17 cellular contexts compared by ENCODE assay signal in the genomic region with DNA sequence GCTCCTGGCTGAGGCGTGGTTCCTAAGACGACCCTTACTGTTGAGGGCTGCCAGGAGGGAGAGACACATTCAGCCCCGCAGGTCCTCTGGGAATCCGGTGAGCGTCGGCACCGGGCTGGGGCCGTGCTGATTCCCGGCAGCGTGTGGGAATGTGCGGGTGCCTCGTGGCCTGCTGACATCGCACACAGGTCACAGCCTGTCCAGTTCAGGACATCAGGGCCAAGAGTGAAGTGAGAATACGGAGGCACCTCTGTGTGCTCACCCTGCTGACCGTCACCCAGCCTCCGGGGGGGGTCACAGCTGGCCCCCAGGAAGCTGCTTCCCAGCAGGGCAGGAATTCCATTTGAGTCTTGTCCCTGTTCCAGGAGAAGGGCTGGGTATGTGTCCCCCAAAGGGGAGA. TPM values are rescaled to one million over a fixed set of nuclear protein-coding genes. Genes with fewer than 3 reads are reported as not detected.
DNase-seq lines count a peak whose midpoint lies in the region; ATAC-seq, FAIRE-seq and TF ChIP-seq lines count a peak whose summit lies in the region.
"Had no signal": no experiment of that assay in that cellular context is flagged by ENCODE, and none has a peak within 500 bp of the region (broad histone marks: within the 10 kb centered on the region; RNA-seq: fewer than 3 reads in every experiment).

No MANE protein-coding gene starts in this region.

- H3K4me3 ChIP-seq in BLaER1, result no peak overlapping the region
- no peak overlapping the region for H3K4me3 ChIP-seq in GM12878
- no peak overlapping the region for H3K4me3 ChIP-seq in psoas muscle
- H3K4me3 ChIP-seq: A549, K562 had no signal

- POLR2A ChIA-PET in GM12878 (lab: Charles Lee), result interaction anchor here (1.4 kb wide), 1 partner anchor 104 kb away, joined by 8 read pairs; no protein-coding TSS in a partner anchor

- no peak for DNase-seq in GM12878 (ENCODE audit: low read depth, low spot score)
- DNase-seq in islet precursor cell, result peak; percentile 32
- no peak for DNase-seq in psoas muscle
- DNase-seq in NCI-H526 (lab: John Stamatoyannopoulos, UW), result no peak
- no peak for DNase-seq in GDM1 (lab: John Stamatoyannopoulos, UW)
- DNase-seq in activated CD4-positive, alpha-beta T cell treated with anti-CD3 and anti-CD28 coated beads, Interleukin-2, amount 50 U/mL, for 4 hours, result no peak
- DNase-seq: activated CD4-positive, alpha-beta T cell treated with anti-CD3 and anti-CD28 coated beads, Interleukin-2, amount 50 U/mL, for 48 hours; activated gamma-delta T cell treated with Interleukin-2 at 50 U/mL for 16 hours; NCI-H2081 treated with DMSO at 0.1 percent for 48 hours had no signal

- RAD21 ChIA-PET in GM12878 (lab: Charles Lee; ENCODE audit: unreplicated experiment), result interaction anchor here (1.0 to 4.4 kb wide), 5 partner anchors 28 to 137 kb away, joined by 4 to 47 read pairs (median 17); no protein-coding TSS in a partner anchor

- CTCF ChIA-PET in GM12878 (lab: Yijun Ruan, JAX), result interaction anchor here (0.6 to 2.8 kb wide), 7 partner anchors 35 to 434 kb away, joined by 3 to 15 read pairs (median 4); no protein-coding TSS in a partner anchor

- H3K9me3 ChIP-seq in BLaER1 (0 out of 2 replicates have a peak, but pooled peaks cover under 1% of the 10 kb centered on the region), GM12878 (replicated peaks; ENCODE audit: control insufficient read depth, insufficient read depth, low read length) (no peaks in the 10 kb centered on the region), psoas muscle (no peaks in the 10 kb centered on the region)
- H3K9me3 ChIP-seq: A549 had no signal

- H3K9ac ChIP-seq in BLaER1, result peak overlapping the region; percentile 16; the same call in 1 of the 2 replicates
- H3K9ac ChIP-seq in GM12878 (ENCODE audit: control insufficient read depth, insufficient read depth, low read length), result no peak overlapping the region

- SMC1A ChIA-PET in GM12878 (lab: Charles Lee; ENCODE audit: uncharacterized antibody, unreplicated experiment), result interaction anchor here (0.7 to 4.6 kb wide), 12 partner anchors 14 to 175 kb away, joined by 3 to 63 read pairs (median 10); no protein-coding TSS in a partner anchor

- H3K4me2 ChIP-seq in BLaER1, result peak overlapping the region; percentile 63
- peak overlapping the region; percentile 34; the same call in 1 of the 2 replicates for H3K4me2 ChIP-seq in GM12878 (ENCODE audit: control insufficient read depth, insufficient read depth)
- H3K4me2 ChIP-seq: A549 had no signal

- in situ Hi-C loops in GM12878 (cut with MboI), result no loop called here

- ATAC-seq in GM12878 (no peak), psoas muscle (peak; percentile 64 to 76 (median 72)), GM18498 (IDR thresholded peaks at IDR 0.05; ENCODE audit: unreplicated experiment) (no peak)
- ATAC-seq: A549 had no signal

- BruUV-seq in GM12878 (replicated peaks; lab: Mats Ljungman, UMichigan), result no TSS peak

- no peak for TF ChIP-seq RAD21 in GM12878 (IDR thresholded peaks at IDR 0.05; ENCODE audit: insufficient read depth, low read depth, low read length)

- H3K4me1 ChIP-seq in BLaER1, result peaks cover 67% of the 10 kb centered on the region
- peaks cover 25% of the 10 kb centered on the region for H3K4me1 ChIP-seq in GM12878 (ENCODE audit: control insufficient read depth, insufficient read depth, low read length)
- peaks cover 53% of the 10 kb centered on the region for H3K4me1 ChIP-seq in psoas muscle
- H3K4me1 ChIP-seq: A549 had no signal

- H3K27me3 ChIP-seq in BLaER1, result no peaks in the 10 kb centered on the region
- H3K27me3 ChIP-seq in GM12878 (replicated peaks in 1 of 2; ENCODE audit: control insufficient read depth in 2 of 2, insufficient read depth in 2 of 2, low read length in 1 of 2), result no peaks in the 10 kb centered on the region
- no peaks in the 10 kb centered on the region for H3K27me3 ChIP-seq in psoas muscle (ENCODE audit: insufficient read depth in 3 of 3, low read length in 2 of 3)

- H4K20me1 ChIP-seq in BLaER1 (peaks cover 44% of the 10 kb centered on the region), GM12878 (ENCODE audit: control insufficient read depth, insufficient read depth) (no peaks in the 10 kb centered on the region)

- H3K79me2 ChIP-seq in GM12878 (ENCODE audit: control insufficient read depth, insufficient read depth, low read length), result no peaks in the 10 kb centered on the region

- intact Hi-C loops in GM12878 (cut with micrococcal nuclease; ENCODE audit: unreplicated experiment) (loop anchor here (1.0 to 5.0 kb wide), 5 partner anchors 62 to 177 kb away; no protein-coding TSS in a partner anchor), psoas muscle (cut with DNase I) (loop anchor here in 1 of 2 donors (5.0 kb wide), 1 partner anchor 63 kb away; no protein-coding TSS in a partner anchor)

- no peak for TF ChIP-seq EP300 in GM12878 (IDR thresholded peaks at IDR 0.05; ENCODE audit: borderline replicate concordance in 1 of 2, control insufficient read depth in 1 of 2, low read depth in 2 of 2, low read length in 2 of 2)

- FAIRE-seq in GM12878 (lab: Jason Lieb, UNC), result no peak
- FAIRE-seq: A549, colon, D721Med, K562 had no signal

- H2AFZ ChIP-seq in GM12878 (ENCODE audit: control insufficient read depth, low read depth, low read length), result no peak overlapping the region

- TF ChIP-seq CTCF in GM12878 (IDR thresholded peaks at IDR 0.05 in 2 of 3, conservative IDR thresholded peaks at IDR 0.05 in 1 of 3; ENCODE audit: control insufficient read depth in 2 of 3, extremely low read depth in 1 of 3, insufficient read depth in 1 of 3, low read depth in 3 of 3, low read length in 3 of 3), result no peak
- no peak for TF ChIP-seq CTCF in psoas muscle (IDR thresholded peaks at IDR 0.05)

- H3K27ac ChIP-seq in BLaER1, result peak overlapping the region; percentile 25; the same call in 1 of the 2 replicates
- H3K27ac ChIP-seq in GM12878 (ENCODE audit: control insufficient read depth, insufficient read depth), result peak overlapping the region; percentile 84
- peak overlapping the region; percentile 91 for H3K27ac ChIP-seq in psoas muscle

- H3K36me3 ChIP-seq in BLaER1 (peaks cover 99% of the 10 kb centered on the region), GM12878 (ENCODE audit: control insufficient read depth in 2 of 2, insufficient read depth in 2 of 2, low read length in 1 of 2) (no peaks in the 10 kb centered on the region), psoas muscle (ENCODE audit: insufficient read depth in 1 of 2, low read depth in 1 of 2) (peaks cover 0 to 38% of the 10 kb centered on the region in 2 donors)

- no peak for TF ChIP-seq POLR2A in GM12878 (IDR thresholded peaks at IDR 0.05; ENCODE audit: low read depth, low read length)

- 81% methylated on average over 16 of the region's 16 CpGs for WGBS in GM12878 (ENCODE audit: insufficient coverage, insufficient replicate concordance, low lambda C conversion rate, missing lambda C conversion rate)
- 21 to 50% (median 25%) methylated on average over 16 of the region's 16 CpGs for WGBS in psoas muscle, 3 donors

TF ChIP-seq in GM12878, 131 proteins besides CTCF, POLR2A, EP300 and RAD21:
- TF ChIP-seq CBX3 (IDR thresholded peaks at IDR 0.05; ENCODE audit: borderline replicate concordance, low read depth), result no peak
- peak; percentile 17; the same call in 1 of the 2 replicates for TF ChIP-seq GATAD2B (conservative IDR thresholded peaks at IDR 0.05; ENCODE audit: low read depth)

RNA-seq across cellular contexts. Expression of gene PGPEP1L, which starts 53.6 kb away (rescaled TPM):
- not detected in 2 replicates for total RNA-seq in GM12878 (2013; cell fraction: nucleolus; rRNA removed)
- total RNA-seq in GM12878 (2014; rRNA removed), result not detected in 2 replicates
- total RNA-seq in GM12878 (2014; rRNA removed; fragmentation: Illumina TruSeq; extraction: Trizol), result not detected in 2 replicates
- not detected in 2 replicates for total RNA-seq in GM12878 (2021)
- not detected for polyA plus RNA-seq in GM12878 (2011; ENCODE audit: low read depth)
- polyA plus RNA-seq in GM12878 (2011; rRNA removed), result not detected in 2 replicates
- polyA plus RNA-seq in GM12878 (2011; cell fraction: cytosol; rRNA removed), result 0.13 TPM in 1 of 2 replicates, not detected in the other
- 0.15 TPM in 1 of 2 replicates, not detected in the other for polyA plus RNA-seq in GM12878 (2011; cell fraction: nucleus; rRNA removed)
- not detected in 2 replicates for polyA plus RNA-seq in GM12878 (2012)
- not detected in 2 replicates for polyA plus RNA-seq in GM12878 (2014; fragmentation: Illumina TruSeq; extraction: Trizol)
- polyA plus RNA-seq in GM12878 (2014; fragmentation: Nextera tagmentation; extraction: Ambion mirVana), result not detected
- not detected in 2 replicates for polyA plus RNA-seq in GM12878 (2014; rRNA removed)
- polyA plus RNA-seq in GM12878 (2016; fragmentation: Nextera tagmentation; extraction: Ambion mirVana), result not detected
- not detected in 2 replicates for polyA minus RNA-seq in GM12878 (2011; rRNA and poly(A)+ RNA removed)
- not detected in 2 replicates for polyA minus RNA-seq in GM12878 (2011; cell fraction: cytosol; rRNA and poly(A)+ RNA removed)
- polyA minus RNA-seq in GM12878 (2011; cell fraction: nucleus; rRNA and poly(A)+ RNA removed), result not detected in 2 replicates
- 1 to 10 TPM; 4.6 to 8.5 (median 6.7) TPM for total RNA-seq in psoas muscle
- 10 to 100 TPM in 2 of 3 donors, 1 to 10 TPM in 1; 3.8 to 16.9 (median 12.4) TPM for polyA plus RNA-seq in psoas muscle
- total RNA-seq: progenitor cell of endocrine pancreas; T-helper 1 cell treated with Interleukin-12 subunit alpha and Interleukin-12 subunit beta and Interleukin-4 antibody, amounts not matched to agents 30 ng/mL and 1 ng/mL, for 36 hours had no signal
- polyA plus RNA-seq: A549 had no signal

Comparison
In these comparisons a context has a peak if more than half of its experiments do, and no peak if none do; other contexts are left out.
1. H3K27ac ChIP-seq: peak in every context shown above with its lines; median percentile 91 in psoas muscle; 84 in GM12878; 25 in BLaER1.
2. ATAC-seq: peak in psoas muscle (4 of 4); none in GM12878 (single experiment) and GM18498 (single experiment).
3. RNA of gene PGPEP1L, which starts 53.6 kb away (total RNA-seq): 4.6 to 8.5 TPM in psoas muscle; not detected in GM12878; every median in the first group is over 4 times any median in the second.